13 cellular contexts compared by ENCODE assay signal in genomic region chr11:119751281-119752060, GRCh38. TPM values are rescaled to one million over a fixed set of nuclear protein-coding genes. Genes with fewer than 3 reads are reported as not detected.
DNase-seq lines count a peak whose midpoint lies in the region; ATAC-seq, FAIRE-seq and TF ChIP-seq lines count a peak whose summit lies in the region.
"Had no signal": no experiment of that assay in that cellular context is flagged by ENCODE, and none has a peak within 500 bp of the region (broad histone marks: within the 10 kb centered on the region; RNA-seq: fewer than 3 reads in every experiment).

No MANE protein-coding gene starts in this region.

- intact Hi-C loops in activated B cell treated with CpG ODN at 0.5 μM for 24 hours (cut with micrococcal nuclease) = loop anchor here (1.0 to 10.0 kb wide), 5 partner anchors 9 to 593 kb away; partner anchors contain the start of genes NECTIN1 and USP2

- peaks cover 27% of the 10 kb centered on the region for H3K4me1 ChIP-seq in DOHH2 (ENCODE audit: control insufficient read depth, low read length)

- peak overlapping the region; percentile 84 for H3K4me3 Mint-ChIP-seq in activated B cell treated with CpG ODN at 0.5 μM for 24 hours
- H3K4me3 Mint-ChIP-seq: dendritic cell treated with granulocyte-macrophage colony-stimulating factor and Interleukin-4, amounts not matched to agents 40 ng/mL and 50 ng/mL, for 4 days; T-helper 1 cell treated with Interleukin-12 subunit alpha and Interleukin-12 subunit beta and Interleukin-4 antibody, amounts not matched to agents 30 μg/mL and 1 μg/mL, for 36 hours had no signal

- no peaks in the 10 kb centered on the region for H3K36me3 Mint-ChIP-seq in activated B cell treated with CpG ODN at 0.5 μM for 24 hours (ENCODE audit: low read depth)

- peaks cover 4% of the 10 kb centered on the region for H3K9me3 Mint-ChIP-seq in activated B cell treated with CpG ODN at 0.5 μM for 24 hours
- H3K9me3 Mint-ChIP-seq: dendritic cell treated with granulocyte-macrophage colony-stimulating factor and Interleukin-4, amounts not matched to agents 40 ng/mL and 50 ng/mL, for 4 days; T-helper 1 cell treated with Interleukin-12 subunit alpha and Interleukin-12 subunit beta and Interleukin-4 antibody, amounts not matched to agents 30 μg/mL and 1 μg/mL, for 36 hours had no signal

- ATAC-seq in HG03432 (IDR thresholded peaks at IDR 0.05; ENCODE audit: unreplicated experiment) = peak; percentile 44
- peak; percentile 80 for ATAC-seq in activated B cell treated with CpG ODN at 0.5 μM for 24 hours (ENCODE audit: low read depth)
- no peak for ATAC-seq in HG03025 (IDR thresholded peaks at IDR 0.05; ENCODE audit: low FRiP score, unreplicated experiment)

- peaks cover 40% of the 10 kb centered on the region for H3K27me3 ChIP-seq in DOHH2 (ENCODE audit: control insufficient read depth, low read length)

- H3K27ac ChIP-seq in DOHH2 (ENCODE audit: low read depth, low read length) = no peak overlapping the region

- peak overlapping the region; percentile 94 for H3K27ac Mint-ChIP-seq in activated B cell treated with CpG ODN at 0.5 μM for 24 hours
- H3K27ac Mint-ChIP-seq: dendritic cell treated with granulocyte-macrophage colony-stimulating factor and Interleukin-4, amounts not matched to agents 40 ng/mL and 50 ng/mL, for 4 days; T-helper 1 cell treated with Interleukin-12 subunit alpha and Interleukin-12 subunit beta and Interleukin-4 antibody, amounts not matched to agents 30 μg/mL and 1 μg/mL, for 36 hours had no signal

- CTCF ChIA-PET in activated B cell treated with CpG ODN at 0.5 μM for 24 hours (lab: Charles Lee) = interaction anchor here (0.9 to 1.8 kb wide), 2 partner anchors 22 to 77 kb away, joined by 6 to 12 read pairs (median 12); partner anchors contain the start of gene NECTIN1

- no peaks in the 10 kb centered on the region for H3K9me2 ChIP-seq in DOHH2 (replicated peaks; ENCODE audit: control insufficient read depth, low read length)

- peak; percentile 88 for FAIRE-seq in GM18507 (lab: Jason Lieb, UNC)

- no peaks in the 10 kb centered on the region for H3K36me3 ChIP-seq in DOHH2 (ENCODE audit: control insufficient read depth, low read length)

- DNase-seq in GM18507 (ENCODE audit: extremely low spot score, insufficient read length, low read depth) (peak; percentile 54), activated B cell treated with CpG ODN at 0.5 μM for 24 hours (no peak), foreskin melanocyte (no peak), nucleus accumbens (lab: John Stamatoyannopoulos, UW) (no peak), NCI-H128 (lab: John Stamatoyannopoulos, UW; ENCODE audit: unreplicated experiment) (no peak)
- DNase-seq: activated gamma-delta T cell; NCI-H2227 treated with DMSO at 0.1 percent for 48 hours; stimulated activated CD4-positive, alpha-beta T cell treated with anti-CD3 and anti-CD28 coated beads, Interleukin-15, amount 100 ng/mL, for 24 hours had no signal

- POLR2A ChIA-PET in activated B cell treated with CpG ODN at 0.5 μM for 24 hours (lab: Charles Lee) = interaction anchor here (0.8 to 3.6 kb wide), 6 partner anchors 9 to 79 kb away, joined by 3 to 22 read pairs (median 6); partner anchors contain the start of gene NECTIN1

- no peaks in the 10 kb centered on the region for H3F3A ChIP-seq in DOHH2 (ENCODE audit: control insufficient read depth, insufficient read depth)

- no peak overlapping the region for H3K4me3 ChIP-seq in DOHH2 (ENCODE audit: low read length)

- H3K9me3 ChIP-seq in DOHH2 (ENCODE audit: control insufficient read depth, insufficient read depth, low read length) = no peaks in the 10 kb centered on the region

- peaks cover 5% of the 10 kb centered on the region for H3K27me3 Mint-ChIP-seq in activated B cell treated with CpG ODN at 0.5 μM for 24 hours

- no peaks in the 10 kb centered on the region for H4K20me1 ChIP-seq in DOHH2 (ENCODE audit: control insufficient read depth, insufficient read depth, low read depth, low read length)

- TF ChIP-seq CTCF in DOHH2 (IDR thresholded peaks at IDR 0.05; ENCODE audit: low read depth, low read length, poor library complexity, severe bottlenecking) (no peak), activated B cell treated with CpG ODN at 0.5 μM for 24 hours (IDR thresholded peaks at IDR 0.05) (no peak)

- H3K79me2 ChIP-seq in DOHH2 (ENCODE audit: control insufficient read depth, low read length) = no peaks in the 10 kb centered on the region

- H3K4me2 ChIP-seq in DOHH2 (ENCODE audit: low read length) = peak overlapping the region; percentile 20; the same call in 1 of the 2 replicates

- H3K4me1 Mint-ChIP-seq in activated B cell treated with CpG ODN at 0.5 μM for 24 hours = peaks cover 35% of the 10 kb centered on the region

RNA-seq across cellular contexts. Expression of gene NECTIN1, which starts 22.5 kb away (rescaled TPM):
- total RNA-seq in activated B cell treated with CpG ODN at 0.5 μM for 24 hours = 36.4 and 36.7 TPM in 2 replicates
